ENCODE assay signal across 11 cellular contexts in the genomic region with DNA sequence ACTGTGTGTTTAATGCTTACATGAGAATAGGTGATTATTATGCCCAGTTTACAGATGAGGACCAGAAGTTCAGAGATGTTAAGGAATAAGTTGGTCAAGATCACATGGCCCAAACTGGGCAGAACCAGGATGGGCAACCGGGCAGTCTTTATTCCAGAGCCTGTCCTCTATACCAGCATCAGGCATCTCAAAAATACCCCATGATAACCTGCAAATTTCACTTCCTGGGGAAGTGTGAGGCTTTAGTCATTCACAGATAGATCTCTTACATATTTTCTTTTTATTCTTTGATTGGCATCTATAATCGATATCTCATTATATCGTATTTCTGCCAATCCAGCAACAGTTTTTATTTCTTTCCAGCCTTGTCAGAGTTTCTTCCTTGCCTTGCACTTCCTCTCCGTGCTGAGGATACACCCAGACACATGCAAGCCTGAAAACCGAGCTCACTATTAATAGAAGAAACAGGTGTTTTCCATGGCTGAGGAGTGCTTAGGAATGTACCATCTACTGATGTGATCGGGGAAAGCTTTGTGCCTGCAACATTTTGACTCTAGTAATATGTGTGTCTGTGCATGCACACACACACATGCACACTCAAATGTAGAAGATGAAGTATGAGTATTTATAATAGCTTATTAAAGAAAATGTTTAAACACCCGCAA.
DNase-seq lines count a peak whose midpoint lies in the region; ATAC-seq and TF ChIP-seq lines count a peak whose summit lies in the region.
"Had no signal": no experiment of that assay in that cellular context is flagged by ENCODE, and none has a peak within 500 bp of the region (broad histone marks: within the 10 kb centered on the region; RNA-seq: fewer than 3 reads in every experiment).

No MANE protein-coding gene starts in this region.

- peak overlapping the region; percentile 0 for H3K4me3 Mint-ChIP-seq in activated CD4-positive, alpha-beta memory T cell treated with anti-CD3 and anti-CD28 coated beads for 36 hours
- H3K4me3 Mint-ChIP-seq: neural crest cell had no signal

- intact Hi-C loops in heart left ventricle (cut with DNase I) (no loop called here), cardiac septum (cut with DNase I) (no loop called here)
- intact Hi-C loops in activated CD4-positive, alpha-beta memory T cell treated with anti-CD3 and anti-CD28 coated beads for 36 hours (cut with micrococcal nuclease): loop anchor here (1.0 kb wide), 3 partner anchors 13 to 82 kb away; no protein-coding TSS in a partner anchor

- no peaks in the 10 kb centered on the region for H3K9me3 ChIP-seq in heart left ventricle

- WGBS in heart left ventricle, 4 donors: 43 to 63% (median 57%) methylated on average over 7 of the region's 7 CpGs

- peaks cover 0 to 37% (median 8%) of the 10 kb centered on the region in 12 donors for H3K4me1 ChIP-seq in heart left ventricle

- CTCF ChIA-PET in activated CD4-positive, alpha-beta memory T cell treated with anti-CD3 and anti-CD28 coated beads for 36 hours (lab: Charles Lee): interaction anchor here (1.2 to 7.1 kb wide), 4 partner anchors 9 to 88 kb away, joined by 3 to 50 read pairs (median 23); no protein-coding TSS in a partner anchor

- H3K27ac ChIP-seq in heart left ventricle: peak overlapping the region in 8 of 12 donors; percentile 1 to 65 (median 46)
- peak overlapping the region; percentile 56 for H3K27ac ChIP-seq in temporal lobe (ENCODE audit: low read depth, low read length)

- H3K27me3 ChIP-seq in heart left ventricle: no peaks in the 10 kb centered on the region

- peaks cover 0 to 43% (median 34%) of the 10 kb centered on the region in 9 donors for H3K36me3 ChIP-seq in heart left ventricle

- H3K36me3 Mint-ChIP-seq in activated CD4-positive, alpha-beta memory T cell treated with anti-CD3 and anti-CD28 coated beads for 36 hours: peaks cover 45% of the 10 kb centered on the region

- POLR2A ChIA-PET in activated CD4-positive, alpha-beta memory T cell treated with anti-CD3 and anti-CD28 coated beads for 36 hours (lab: Charles Lee): interaction anchor here (1.3 to 2.8 kb wide), 3 partner anchors 8 to 83 kb away, joined by 4 to 19 read pairs (median 13); a partner anchor contains a TSS

- H3K4me3 ChIP-seq in heart left ventricle: peak overlapping the region in 1 of 12 donors; percentile 6

- peak overlapping the region; percentile 80 for H3K27ac Mint-ChIP-seq in activated CD4-positive, alpha-beta memory T cell treated with anti-CD3 and anti-CD28 coated beads for 36 hours

- TF ChIP-seq POLR2A in heart left ventricle (IDR thresholded peaks at IDR 0.05): no peak

- DNase-seq in heart left ventricle: no peak
- no peak for DNase-seq in cardiac septum (ENCODE audit: low spot score)
- no peak for DNase-seq in activated CD4-positive, alpha-beta memory T cell treated with anti-CD3 and anti-CD28 coated beads for 36 hours
- DNase-seq in GM20000 (ENCODE audit: low spot score): no peak
- DNase-seq in globus pallidus (ENCODE audit: low spot score): no peak
- no peak for DNase-seq in AG08396 (ENCODE audit: low spot score)
- DNase-seq: AML-193, NCI-H526 treated with DMSO at 0.1 percent for 48 hours had no signal

- TF ChIP-seq CTCF in heart left ventricle (IDR thresholded peaks at IDR 0.05) (no peak), GM20000 (IDR thresholded peaks at IDR 0.05; ENCODE audit: extremely low read depth, missing control alignments) (no peak)

- H3K27me3 Mint-ChIP-seq in activated CD4-positive, alpha-beta memory T cell treated with anti-CD3 and anti-CD28 coated beads for 36 hours: no peaks in the 10 kb centered on the region

- H3K4me1 Mint-ChIP-seq in activated CD4-positive, alpha-beta memory T cell treated with anti-CD3 and anti-CD28 coated beads for 36 hours (ENCODE audit: low read depth): peaks cover 24% of the 10 kb centered on the region

- ATAC-seq in heart left ventricle (peak in 1 of 4 donors; percentile 56), HG02798 (IDR thresholded peaks at IDR 0.05; ENCODE audit: poor library complexity, unreplicated experiment) (peak; percentile 28)

- no peaks in the 10 kb centered on the region for H3K9me3 Mint-ChIP-seq in activated CD4-positive, alpha-beta memory T cell treated with anti-CD3 and anti-CD28 coated beads for 36 hours
- H3K9me3 Mint-ChIP-seq: neural crest cell had no signal
